9 cellular contexts compared by ENCODE assay signal in the genomic region with DNA sequence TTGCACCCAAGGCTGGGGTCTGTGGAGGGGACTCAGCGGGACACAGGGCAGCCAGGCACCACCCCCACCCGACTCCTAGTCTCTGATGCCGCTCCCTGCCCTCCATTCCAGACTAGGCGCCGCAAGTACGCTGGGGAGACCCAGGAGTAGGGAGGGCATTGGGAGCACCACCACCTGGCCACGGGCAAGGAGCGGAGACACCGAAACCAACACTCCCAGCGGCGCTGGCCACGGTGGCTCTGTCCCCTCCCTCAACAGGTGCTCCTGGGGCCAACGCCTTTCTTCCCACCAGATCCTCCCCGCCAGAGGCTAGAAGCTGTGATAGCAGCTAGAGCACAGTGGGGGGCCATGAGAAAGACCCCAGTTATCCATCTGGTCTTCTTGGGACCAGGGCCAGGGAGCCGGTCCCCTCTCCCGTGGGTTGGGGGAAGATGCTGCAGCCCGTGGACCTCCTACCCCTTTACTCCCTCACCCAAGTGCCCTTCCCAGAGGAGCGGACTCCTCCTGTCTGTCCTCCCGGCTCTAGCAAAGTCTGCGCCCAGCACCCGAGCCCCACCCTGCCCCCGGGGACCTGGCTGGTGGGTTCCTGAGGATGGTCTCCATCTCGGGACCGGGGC. TPM values are rescaled to one million over a fixed set of nuclear protein-coding genes. Genes with fewer than 3 reads are reported as not detected.
DNase-seq lines count a peak whose midpoint lies in the region; ATAC-seq lines count a peak whose summit lies in the region.
"Had no signal": no experiment of that assay in that cellular context is flagged by ENCODE, and none has a peak within 500 bp of the region (broad histone marks: within the 10 kb centered on the region; RNA-seq: fewer than 3 reads in every experiment).

No MANE protein-coding gene starts in this region.

- H3K4me3 Mint-ChIP-seq in CD4-positive, alpha-beta memory T cell = peak overlapping the region in 7 of 8 donors; percentile 24 to 79 (median 70)
- peak overlapping the region; percentile 57 for H3K4me3 Mint-ChIP-seq in activated CD4-positive, alpha-beta memory T cell treated with anti-CD3 and anti-CD28 coated beads, Interleukin-2, amount 10 ng/mL, durations not matched to agents 7 days and 5 days
- H3K4me3 Mint-ChIP-seq in naive B cell = peak overlapping the region; percentile 64 to 91 (median 74)

- ATAC-seq in naive B cell (ENCODE audit: low read depth in 2 of 2) (no peak), HG03565 (IDR thresholded peaks at IDR 0.05; ENCODE audit: unreplicated experiment) (no peak)

- peak overlapping the region; percentile 43 for H3K9ac ChIP-seq in ES-I3 (ENCODE audit: low read depth, low read length)

- H3K9me3 ChIP-seq in CD4-positive, alpha-beta memory T cell (ENCODE audit: control insufficient read depth in 1 of 2, low read length in 2 of 2) = no peaks in the 10 kb centered on the region
- H3K9me3 ChIP-seq in ES-I3 (ENCODE audit: control insufficient read depth, insufficient read depth, low read length) = no peaks in the 10 kb centered on the region

- H3K36me3 Mint-ChIP-seq in CD4-positive, alpha-beta memory T cell = peaks cover 6 to 10% of the 10 kb centered on the region in 2 donors
- peaks cover 13% of the 10 kb centered on the region for H3K36me3 Mint-ChIP-seq in activated CD4-positive, alpha-beta memory T cell treated with anti-CD3 and anti-CD28 coated beads, Interleukin-2, amount 10 ng/mL, durations not matched to agents 7 days and 5 days (ENCODE audit: low read depth)
- H3K36me3 Mint-ChIP-seq in naive B cell = no peaks in the 10 kb centered on the region

- no peak overlapping the region for H3K4me3 ChIP-seq in CD4-positive, alpha-beta memory T cell (ENCODE audit: low read length in 2 of 2)

- peaks cover 0 to 1% (median 0%) of the 10 kb centered on the region in 8 donors for H3K9me3 Mint-ChIP-seq in CD4-positive, alpha-beta memory T cell
- no peaks in the 10 kb centered on the region for H3K9me3 Mint-ChIP-seq in activated CD4-positive, alpha-beta memory T cell treated with anti-CD3 and anti-CD28 coated beads, Interleukin-2, amount 10 ng/mL, durations not matched to agents 7 days and 5 days
- H3K9me3 Mint-ChIP-seq in naive B cell = no peaks in the 10 kb centered on the region

- H3K27me3 ChIP-seq in CD4-positive, alpha-beta memory T cell (ENCODE audit: insufficient read depth, low read length) = no peaks in the 10 kb centered on the region

- H3K27ac Mint-ChIP-seq in CD4-positive, alpha-beta memory T cell = peak overlapping the region in 2 of 7 donors; percentile 64 to 76
- no peak overlapping the region for H3K27ac Mint-ChIP-seq in activated CD4-positive, alpha-beta memory T cell treated with anti-CD3 and anti-CD28 coated beads, Interleukin-2, amount 10 ng/mL, durations not matched to agents 7 days and 5 days
- H3K27ac Mint-ChIP-seq in naive B cell = peak overlapping the region in 5 of 6 donors; percentile 24 to 95 (median 76)

- H3K27ac ChIP-seq in CD4-positive, alpha-beta memory T cell (ENCODE audit: low read depth, low read length) = no peak overlapping the region
- H3K27ac ChIP-seq: epithelial cell of prostate had no signal

- CTCF ChIA-PET in CD4-positive, alpha-beta memory T cell (lab: Charles Lee; ENCODE audit: partially characterized antibody) = interaction anchor here (1.6 to 3.3 kb wide), 2 partner anchors 14 to 151 kb away, joined by 4 to 13 read pairs; no protein-coding TSS in a partner anchor
- CTCF ChIA-PET in activated CD4-positive, alpha-beta memory T cell treated with anti-CD3 and anti-CD28 coated beads, Interleukin-2, amount 10 ng/mL, durations not matched to agents 7 days and 5 days (lab: Charles Lee) = no interaction called here

- POLR2A ChIA-PET in CD4-positive, alpha-beta memory T cell (lab: Charles Lee; ENCODE audit: partially characterized antibody) = interaction anchor here (1.9 to 5.7 kb wide), 4 partner anchors 19 to 29 kb away, joined by 7 to 71 read pairs (median 24); partner anchors contain the start of genes NDUFB10, RPS2 and ZNF598
- POLR2A ChIA-PET in activated CD4-positive, alpha-beta memory T cell treated with anti-CD3 and anti-CD28 coated beads, Interleukin-2, amount 10 ng/mL, durations not matched to agents 7 days and 5 days (lab: Charles Lee) = interaction anchor here (1.1 to 5.2 kb wide), 5 partner anchors 9 to 26 kb away, joined by 3 to 56 read pairs (median 15); partner anchors contain the start of genes RPS2, TBL3 and ZNF598

- no peak for DNase-seq in CD4-positive, alpha-beta memory T cell
- DNase-seq in activated CD4-positive, alpha-beta memory T cell treated with anti-CD3 and anti-CD28 coated beads, Interleukin-2, amount 10 ng/mL, durations not matched to agents 7 days and 5 days = no peak
- DNase-seq in naive B cell (no peak), germinal center (ENCODE audit: low spot score) (no peak), NCI-H510A (lab: John Stamatoyannopoulos, UW) (no peak)

- H3K4me1 ChIP-seq in CD4-positive, alpha-beta memory T cell (ENCODE audit: insufficient read depth, low read length) = peaks cover 33% of the 10 kb centered on the region
- H3K4me1 ChIP-seq in ES-I3 (ENCODE audit: insufficient read depth, low read length) = peaks cover 4% of the 10 kb centered on the region

- peaks cover 9 to 34% (median 19%) of the 10 kb centered on the region in 4 donors for H3K4me1 Mint-ChIP-seq in CD4-positive, alpha-beta memory T cell
- H3K4me1 Mint-ChIP-seq in activated CD4-positive, alpha-beta memory T cell treated with anti-CD3 and anti-CD28 coated beads, Interleukin-2, amount 10 ng/mL, durations not matched to agents 7 days and 5 days = peaks cover 47% of the 10 kb centered on the region
- H3K4me1 Mint-ChIP-seq in naive B cell = peaks cover 33 to 42% (median 41%) of the 10 kb centered on the region in 3 donors

- peaks cover 4% of the 10 kb centered on the region for H3K36me3 ChIP-seq in CD4-positive, alpha-beta memory T cell (ENCODE audit: insufficient read depth, low read length)
- peaks cover 3% of the 10 kb centered on the region; the same call in 1 of the 2 replicates for H3K36me3 ChIP-seq in ES-I3 (ENCODE audit: insufficient read depth, low read length)

- peaks cover 6 to 7% of the 10 kb centered on the region in 2 donors for H3K27me3 Mint-ChIP-seq in CD4-positive, alpha-beta memory T cell
- H3K27me3 Mint-ChIP-seq in activated CD4-positive, alpha-beta memory T cell treated with anti-CD3 and anti-CD28 coated beads, Interleukin-2, amount 10 ng/mL, durations not matched to agents 7 days and 5 days = peaks cover 14% of the 10 kb centered on the region
- H3K27me3 Mint-ChIP-seq in naive B cell = no peaks in the 10 kb centered on the region

- intact Hi-C loops in CD4-positive, alpha-beta memory T cell (cut with micrococcal nuclease) = no loop called here

RNA-seq across cellular contexts. Expression of gene SYNGR3, which starts 0.5 kb away (rescaled TPM):
- total RNA-seq in CD4-positive, alpha-beta memory T cell = 1 to 10 TPM; 1.6 TPM
- polyA plus RNA-seq in CD4-positive, alpha-beta memory T cell = 1 to 10 TPM in 1 of 2 donors, under 1 TPM in 1; 0.50 to 2.2 TPM
- 10 to 100 TPM; 12.3 to 12.6 TPM for total RNA-seq in activated CD4-positive, alpha-beta memory T cell treated with anti-CD3 and anti-CD28 coated beads, Interleukin-2, amount 10 ng/mL, durations not matched to agents 7 days and 5 days
- 1 to 10 TPM in 5 of 6 donors, not detected in 1; 1.5 to 4.1 (median 2.8) TPM for polyA plus RNA-seq in naive B cell (ENCODE audit: low read depth in 6 of 6)
- total RNA-seq: subcutaneous adipose tissue had no signal

RNA-seq across cellular contexts. Expression of gene GFER, which starts 5.3 kb away (rescaled TPM):
- total RNA-seq in CD4-positive, alpha-beta memory T cell = 10 to 100 TPM; 19.6 to 22.6 TPM
- polyA plus RNA-seq in CD4-positive, alpha-beta memory T cell = 10 to 100 TPM; 32.2 to 35.7 TPM
- 10 to 100 TPM; 29.1 to 32.0 TPM for total RNA-seq in activated CD4-positive, alpha-beta memory T cell treated with anti-CD3 and anti-CD28 coated beads, Interleukin-2, amount 10 ng/mL, durations not matched to agents 7 days and 5 days
- 10 to 100 TPM; 31.9 to 58.2 (median 37.6) TPM for polyA plus RNA-seq in naive B cell (ENCODE audit: low read depth in 6 of 6)

RNA-seq across cellular contexts. Expression of gene NOXO1, which starts 8.0 kb away (rescaled TPM):
- under 1 TPM; 0.47 to 0.84 TPM for total RNA-seq in CD4-positive, alpha-beta memory T cell
- under 1 TPM; 0.50 to 0.54 TPM for polyA plus RNA-seq in CD4-positive, alpha-beta memory T cell
- total RNA-seq in activated CD4-positive, alpha-beta memory T cell treated with anti-CD3 and anti-CD28 coated beads, Interleukin-2, amount 10 ng/mL, durations not matched to agents 7 days and 5 days = under 1 TPM in 1 of 2 experiments, not detected in 1; 0.23 TPM
- polyA plus RNA-seq in naive B cell (ENCODE audit: low read depth in 6 of 6) = not detected
- total RNA-seq: subcutaneous adipose tissue had no signal

RNA-seq across cellular contexts. Expression of gene TBL3, which starts 17.5 kb away (rescaled TPM):
- total RNA-seq in CD4-positive, alpha-beta memory T cell = 10 to 100 TPM; 33.2 to 35.0 TPM
- 10 to 100 TPM; 44.1 to 47.6 TPM for polyA plus RNA-seq in CD4-positive, alpha-beta memory T cell
- 10 to 100 TPM; 27.7 to 28.7 TPM for total RNA-seq in activated CD4-positive, alpha-beta memory T cell treated with anti-CD3 and anti-CD28 coated beads, Interleukin-2, amount 10 ng/mL, durations not matched to agents 7 days and 5 days
- 10 to 100 TPM; 10.9 to 54.8 (median 35.4) TPM for polyA plus RNA-seq in naive B cell (ENCODE audit: low read depth in 6 of 6)

RNA-seq across cellular contexts. Expression of gene ZNF598, which starts 20.3 kb away (rescaled TPM):
- 10 to 100 TPM; 48.5 to 49.8 TPM for total RNA-seq in CD4-positive, alpha-beta memory T cell
- polyA plus RNA-seq in CD4-positive, alpha-beta memory T cell = 10 to 100 TPM in 1 of 2 donors, 1 to 10 TPM in 1; 3.1 to 10.0 TPM
- 10 to 100 TPM; 52.1 to 53.6 TPM for total RNA-seq in activated CD4-positive, alpha-beta memory T cell treated with anti-CD3 and anti-CD28 coated beads, Interleukin-2, amount 10 ng/mL, durations not matched to agents 7 days and 5 days
- polyA plus RNA-seq in naive B cell (ENCODE audit: low read depth in 6 of 6) = 1 to 10 TPM; 2.7 to 8.4 (median 3.9) TPM

Comparison
In these comparisons a context has a peak if more than half of its experiments do, and no peak if none do; other contexts are left out.
1. RNA of gene SYNGR3, which starts 0.5 kb away (total RNA-seq): 12.3 to 12.6 TPM in activated CD4-positive, alpha-beta memory T cell treated with anti-CD3 and anti-CD28 coated beads, Interleukin-2, amount 10 ng/mL, durations not matched to agents 7 days and 5 days; 1.6 TPM in CD4-positive, alpha-beta memory T cell; every median in the first group is over 4 times any median in the second.
2. Peak in every context shown above with its lines, with median percentiles within 50 percentile points of each other: H3K4me3 Mint-ChIP-seq.